In the genomic region with DNA sequence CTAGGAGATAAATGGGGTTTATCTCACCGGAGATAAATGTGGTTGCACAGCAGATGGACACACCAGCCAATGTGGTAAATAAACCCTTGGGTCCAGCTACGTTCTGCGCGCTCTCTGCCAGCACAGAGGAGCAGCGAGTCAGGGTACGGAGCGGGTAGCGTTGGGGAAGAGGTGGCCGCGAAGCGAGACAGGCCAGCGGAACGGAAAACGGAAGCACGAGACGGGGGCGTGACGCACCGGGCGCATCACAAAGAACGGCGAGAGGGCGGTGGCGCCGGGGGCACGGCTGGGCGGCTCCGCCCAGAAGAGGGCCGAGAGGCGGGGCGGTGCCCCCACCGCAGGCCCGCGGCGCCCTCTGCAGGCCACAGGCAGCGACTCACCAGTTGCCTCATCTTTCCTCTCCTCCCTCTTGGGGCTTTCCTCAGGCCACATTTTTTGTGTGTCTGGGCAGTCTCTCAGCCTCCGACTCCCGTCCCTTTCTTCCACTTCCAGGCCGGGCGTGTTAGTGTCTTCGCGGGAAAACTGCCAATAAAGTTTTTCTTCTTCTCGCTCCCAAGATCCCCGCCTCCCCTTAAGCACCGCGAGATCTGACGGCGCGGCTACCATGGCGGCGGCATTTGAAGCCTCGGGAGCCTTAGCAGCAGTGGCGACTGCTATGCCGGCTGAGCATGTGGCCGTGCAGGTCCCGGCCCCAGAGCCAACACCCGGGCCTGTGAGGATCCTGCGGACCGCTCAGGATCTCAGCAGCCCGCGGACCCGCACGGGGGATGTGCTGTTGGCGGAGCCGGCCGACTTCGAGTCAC, we compare ENCODE assay signal across 8 cellular contexts. TPM values are rescaled to one million over a fixed set of nuclear protein-coding genes. Genes with fewer than 3 reads are reported as not detected.
DNase-seq lines count a peak whose midpoint lies in the region; TF ChIP-seq lines count a peak whose summit lies in the region.

A gene with protein sequence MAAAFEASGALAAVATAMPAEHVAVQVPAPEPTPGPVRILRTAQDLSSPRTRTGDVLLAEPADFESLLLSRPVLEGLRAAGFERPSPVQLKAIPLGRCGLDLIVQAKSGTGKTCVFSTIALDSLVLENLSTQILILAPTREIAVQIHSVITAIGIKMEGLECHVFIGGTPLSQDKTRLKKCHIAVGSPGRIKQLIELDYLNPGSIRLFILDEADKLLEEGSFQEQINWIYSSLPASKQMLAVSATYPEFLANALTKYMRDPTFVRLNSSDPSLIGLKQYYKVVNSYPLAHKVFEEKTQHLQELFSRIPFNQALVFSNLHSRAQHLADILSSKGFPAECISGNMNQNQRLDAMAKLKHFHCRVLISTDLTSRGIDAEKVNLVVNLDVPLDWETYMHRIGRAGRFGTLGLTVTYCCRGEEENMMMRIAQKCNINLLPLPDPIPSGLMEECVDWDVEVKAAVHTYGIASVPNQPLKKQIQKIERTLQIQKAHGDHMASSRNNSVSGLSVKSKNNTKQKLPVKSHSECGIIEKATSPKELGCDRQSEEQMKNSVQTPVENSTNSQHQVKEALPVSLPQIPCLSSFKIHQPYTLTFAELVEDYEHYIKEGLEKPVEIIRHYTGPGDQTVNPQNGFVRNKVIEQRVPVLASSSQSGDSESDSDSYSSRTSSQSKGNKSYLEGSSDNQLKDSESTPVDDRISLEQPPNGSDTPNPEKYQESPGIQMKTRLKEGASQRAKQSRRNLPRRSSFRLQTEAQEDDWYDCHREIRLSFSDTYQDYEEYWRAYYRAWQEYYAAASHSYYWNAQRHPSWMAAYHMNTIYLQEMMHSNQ (plus strand): TSS at position 581 of the 803 bp plus-strand sequence. CDS start 24 bp downstream, at position 605.

- H3K27me3 ChIP-seq in MM.1S (replicated peaks; ENCODE audit: insufficient read depth, low read length), result no peaks in the 10 kb centered on the region
- H3K27me3 ChIP-seq in neuron (ENCODE audit: insufficient read depth, low read length), result no peaks in the 10 kb centered on the region
- H3K27me3 ChIP-seq in subcutaneous abdominal adipose tissue (ENCODE audit: control insufficient read depth in 5 of 5, insufficient read depth in 4 of 5, low read length in 5 of 5), result no peaks in the 10 kb centered on the region

- peak within 1 kb of the TSS; percentile 87 for H3K27ac ChIP-seq in MM.1S (ENCODE audit: low read length)
- H3K27ac ChIP-seq in subcutaneous abdominal adipose tissue (ENCODE audit: low read depth, low read length), result peak within 1 kb of the TSS; percentile 90

- DNase-seq in GF-D8 (lab: John Stamatoyannopoulos, UW) (peak; percentile 94), HCEC 1CT (peak; percentile 95), MM.1S (peak; percentile 84), SIG-M5 (lab: John Stamatoyannopoulos, UW) (peak; percentile 87), activated gamma-delta T cell treated with Interleukin-2 at 50 U/mL for 16 hours (peak; percentile 91), fibroblast of villous mesenchyme (ENCODE audit: low read depth) (peak; percentile 98)

- peak within 1 kb of the TSS; percentile 63 for H3K4me2 ChIP-seq in MM.1S (ENCODE audit: low read depth, low read length)

- peaks cover 23% of the 10 kb centered on the region for H3K79me2 ChIP-seq in MM.1S (ENCODE audit: low read length)

- no peaks in the 10 kb centered on the region for H4K20me1 ChIP-seq in MM.1S (ENCODE audit: insufficient read depth, low read length)

- H3F3A ChIP-seq in MM.1S (ENCODE audit: insufficient read depth, low read length), result no peaks in the 10 kb centered on the region

- no peaks in the 10 kb centered on the region for H3K9me2 ChIP-seq in MM.1S (replicated peaks; ENCODE audit: insufficient read depth, low read length)

- TF ChIP-seq CTCF in MM.1S (IDR thresholded peaks at IDR 0.05; ENCODE audit: low read length), result peak; percentile 65
- peak; percentile 75 for TF ChIP-seq CTCF in fibroblast of villous mesenchyme (IDR thresholded peaks at IDR 0.05; ENCODE audit: insufficient read depth, low read depth, low read length)

- no peaks in the 10 kb centered on the region for H3K36me3 ChIP-seq in MM.1S (replicated peaks; ENCODE audit: insufficient read depth, low read length)
- peaks cover 28% of the 10 kb centered on the region for H3K36me3 ChIP-seq in neuron (ENCODE audit: insufficient read depth, low read length)
- peaks cover 5 to 16% (median 12%) of the 10 kb centered on the region in 5 donors for H3K36me3 ChIP-seq in subcutaneous abdominal adipose tissue (ENCODE audit: control insufficient read depth in 5 of 5, insufficient read depth in 5 of 5, low read length in 5 of 5)

- H3K9ac ChIP-seq in MM.1S (ENCODE audit: low read length) (peak within 1 kb of the TSS; percentile 86), subcutaneous abdominal adipose tissue (ENCODE audit: low read length in 5 of 5) (peak within 1 kb of the TSS; percentile 85 to 93 (median 90))

- peak within 1 kb of the TSS; percentile 78 for H3K4me3 ChIP-seq in MM.1S (ENCODE audit: low read length)
- H3K4me3 ChIP-seq in fibroblast of villous mesenchyme (ENCODE audit: low read depth, low read length), result peak within 1 kb of the TSS; percentile 97
- H3K4me3 ChIP-seq in neuron (ENCODE audit: low read length), result peak within 1 kb of the TSS; percentile 79
- H3K4me3 ChIP-seq in subcutaneous abdominal adipose tissue (ENCODE audit: low read depth in 1 of 5, low read length in 5 of 5), result peak within 1 kb of the TSS; percentile 80 to 97 (median 88)

- H3K4me1 ChIP-seq in MM.1S (ENCODE audit: low read length), result peaks cover 8% of the 10 kb centered on the region; the same call in 1 of the 2 replicates
- peaks cover 18% of the 10 kb centered on the region for H3K4me1 ChIP-seq in neuron (ENCODE audit: insufficient read depth, low read length)
- H3K4me1 ChIP-seq in subcutaneous abdominal adipose tissue (ENCODE audit: control insufficient read depth in 5 of 5, insufficient read depth in 5 of 5, low read length in 5 of 5), result peaks cover 0 to 26% (median 21%) of the 10 kb centered on the region in 5 donors

- H2AFZ ChIP-seq in MM.1S (ENCODE audit: low read length) (peak within 1 kb of the TSS; percentile 65; the same call in 1 of the 2 replicates), neuron (ENCODE audit: low read depth, low read length) (peak within 1 kb of the TSS; percentile 65)

- H3K9me3 ChIP-seq in MM.1S (replicated peaks; ENCODE audit: insufficient read depth, low read length) (no peaks in the 10 kb centered on the region), neuron (ENCODE audit: low read length) (no peaks in the 10 kb centered on the region), subcutaneous abdominal adipose tissue (ENCODE audit: control insufficient read depth in 5 of 5, low read length in 5 of 5) (no peaks in the 10 kb centered on the region)

RNA-seq across cellular contexts. Expression of the gene that starts here (rescaled TPM):
- 17.1 and 30.7 TPM in 2 replicates for total RNA-seq in fibroblast of villous mesenchyme

Comparison
In these comparisons a context has a peak if more than half of its experiments do, and no peak if none do; other contexts are left out.
1. Peak in every context shown above with its lines: DNase-seq, H3K4me3 ChIP-seq and H3K27ac ChIP-seq.